In genomic region chr12:104457746-104458644, GRCh38 we compare ENCODE assay signal across 8 cellular contexts. TPM values are rescaled to one million over a fixed set of nuclear protein-coding genes. Genes with fewer than 3 reads are reported as not detected.
DNase-seq lines count a peak whose midpoint lies in the region; ATAC-seq and TF ChIP-seq lines count a peak whose summit lies in the region.

No MANE protein-coding gene starts in this region.

- peak overlapping the region; percentile 96 to 99 (median 97) for H3K4me3 Mint-ChIP-seq in brain

- H3K9me3 Mint-ChIP-seq in brain: no peaks in the 10 kb centered on the region

- ATAC-seq in HG02970 (IDR thresholded peaks at IDR 0.05; ENCODE audit: low FRiP score, unreplicated experiment) (no peak), HG02798 (IDR thresholded peaks at IDR 0.05; ENCODE audit: poor library complexity, unreplicated experiment) (no peak)

- H3K27me3 Mint-ChIP-seq in brain: peaks cover 24% of the 10 kb centered on the region

- H3K36me3 Mint-ChIP-seq in brain: peaks cover 7% of the 10 kb centered on the region

- H3K4me1 Mint-ChIP-seq in brain: peaks cover 54% of the 10 kb centered on the region

- DNase-seq in AG08395 (ENCODE audit: low spot score) (peak; percentile 19), HCEC 1CT (peak; percentile 6), T-helper 2 cell (peak; percentile 18 to 75 (median 44)), iPS-NIHi7 (ENCODE audit: extremely low spot score) (peak; percentile 56)
- DNase-seq in stimulated activated CD4-positive, alpha-beta T cell treated with anti-CD3 and anti-CD28 coated beads, Interleukin-15, amount 100 ng/mL, for 24 hours: peak; percentile 70

- peak overlapping the region; percentile 92 to 98 (median 97) for H3K27ac Mint-ChIP-seq in brain

- no peak for TF ChIP-seq CTCF in brain (conservative IDR thresholded peaks at IDR 0.05)

RNA-seq across cellular contexts. Expression of gene CHST11, which starts 1.2 kb away (rescaled TPM):
- 7.2 TPM for polyA plus RNA-seq in brain (ENCODE audit: insufficient read depth, low read depth, low replicate concordance)

Comparison
In these comparisons a context has a peak if more than half of its experiments do, and no peak if none do; other contexts are left out.
1. DNase-seq: peak in every context shown above with its lines; median percentile 70 in stimulated activated CD4-positive, alpha-beta T cell treated with anti-CD3 and anti-CD28 coated beads, Interleukin-15, amount 100 ng/mL, for 24 hours; 56 in iPS-NIHi7; 44 in T-helper 2 cell; 19 in AG08395; 6 in HCEC 1CT.